Comparison of ENCODE assay signal across 1 cellular context in genomic region chr22:21917206-21917958, GRCh38.
TF ChIP-seq lines count a peak whose summit lies in the region.

No MANE protein-coding gene starts in this region.

TF ChIP-seq in HepG2, 621 proteins besides CTCF, POLR2A, EP300 and RAD21 (continued from another document):
- TF ChIP-seq, protein P1, sequence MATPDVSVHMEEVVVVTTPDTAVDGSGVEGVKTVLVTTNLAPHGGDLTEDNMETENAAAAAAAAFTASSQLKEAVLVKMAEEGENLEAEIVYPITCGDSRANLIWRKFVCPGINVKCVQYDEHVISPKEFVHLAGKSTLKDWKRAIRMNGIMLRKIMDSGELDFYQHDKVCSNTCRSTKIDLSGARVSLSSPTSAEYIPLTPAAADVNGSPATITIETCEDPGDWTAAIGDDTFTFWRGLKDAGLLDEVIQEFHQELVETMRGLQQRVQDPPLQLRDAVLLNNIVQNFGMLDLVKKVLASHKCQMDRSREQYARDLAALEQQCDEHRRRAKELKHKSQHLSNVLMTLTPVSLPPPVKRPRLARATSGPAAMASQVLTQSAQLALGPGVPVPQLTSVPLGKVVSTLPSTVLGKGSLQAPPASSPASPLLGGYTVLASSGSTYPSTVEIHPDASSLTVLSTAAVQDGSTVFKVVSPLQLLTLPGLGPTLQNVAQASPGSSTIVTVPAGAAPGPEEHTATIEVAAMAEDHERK (CRISPR knock-in tag; IDR thresholded peaks at IDR 0.05; ENCODE audit: low read depth): no peak
TF ChIP-seq in HepG2: peak in this region for 13.
